9 cellular contexts compared by ENCODE assay signal in the genomic region with DNA sequence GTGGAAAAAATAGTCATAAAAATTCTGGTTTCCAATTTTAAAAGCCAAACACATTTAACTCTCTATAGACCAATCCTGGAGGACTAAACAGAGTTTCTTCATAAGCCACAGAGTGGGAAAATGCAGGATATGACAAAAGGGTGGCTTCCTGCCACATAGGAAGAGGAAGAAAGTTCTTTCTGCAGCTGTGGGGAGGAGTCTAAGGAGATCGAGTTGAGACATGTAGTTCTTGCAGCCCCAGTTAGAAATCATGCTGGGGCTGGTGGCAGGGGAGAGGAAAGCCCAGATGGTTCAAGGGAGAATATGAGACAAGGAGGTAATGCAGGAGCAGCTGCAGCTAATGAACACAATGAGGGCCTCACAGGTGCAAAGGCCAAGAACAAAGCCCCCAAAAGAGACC.
DNase-seq lines count a peak whose midpoint lies in the region; ATAC-seq and TF ChIP-seq lines count a peak whose summit lies in the region.
"Had no signal": no experiment of that assay in that cellular context is flagged by ENCODE, and none has a peak within 500 bp of the region (broad histone marks: within the 10 kb centered on the region; RNA-seq: fewer than 3 reads in every experiment).

No MANE protein-coding gene starts in this region.

- no peak overlapping the region for H3K27ac ChIP-seq in DOHH2 (ENCODE audit: low read depth, low read length)

- no peaks in the 10 kb centered on the region for H3K9me3 ChIP-seq in DOHH2 (ENCODE audit: control insufficient read depth, insufficient read depth, low read length)

- peak; percentile 60 for DNase-seq in LHCN-M2 (ENCODE audit: low read depth)
- no peak for DNase-seq in naive thymus-derived CD8-positive, alpha-beta T cell
- DNase-seq in amniotic stem cell (lab: John Stamatoyannopoulos, UW): no peak
- no peak for DNase-seq in stimulated activated CD4-positive, alpha-beta T cell treated with anti-CD3 and anti-CD28 coated beads, Interleukin-2, amount 100 ng/mL, for 48 hours
- DNase-seq in NCI-H128 (lab: John Stamatoyannopoulos, UW; ENCODE audit: unreplicated experiment): no peak
- DNase-seq: NCI-H774 had no signal

- H3K4me1 Mint-ChIP-seq in activated T-helper 17 cell treated with anti-CD3 and anti-CD28 coated beads, Interleukin-2, amount 50 U/mL, for 72 hours: peaks cover 6% of the 10 kb centered on the region
- H3K4me1 Mint-ChIP-seq in naive thymus-derived CD8-positive, alpha-beta T cell: peaks cover 6 to 12% (median 11%) of the 10 kb centered on the region in 4 donors

- peak overlapping the region; percentile 63 for H3K4me3 Mint-ChIP-seq in activated T-helper 17 cell treated with anti-CD3 and anti-CD28 coated beads, Interleukin-2, amount 50 U/mL, for 72 hours
- peak overlapping the region in 8 of 10 donors; percentile 7 to 64 (median 54) for H3K4me3 Mint-ChIP-seq in naive thymus-derived CD8-positive, alpha-beta T cell

- H3K36me3 ChIP-seq in DOHH2 (ENCODE audit: control insufficient read depth, low read length): no peaks in the 10 kb centered on the region

- H3K9me3 Mint-ChIP-seq in activated T-helper 17 cell treated with anti-CD3 and anti-CD28 coated beads, Interleukin-2, amount 50 U/mL, for 72 hours: no peaks in the 10 kb centered on the region
- H3K9me3 Mint-ChIP-seq in naive thymus-derived CD8-positive, alpha-beta T cell: no peaks in the 10 kb centered on the region

- peak overlapping the region; percentile 75 for H3K27ac Mint-ChIP-seq in activated T-helper 17 cell treated with anti-CD3 and anti-CD28 coated beads, Interleukin-2, amount 50 U/mL, for 72 hours
- H3K27ac Mint-ChIP-seq in naive thymus-derived CD8-positive, alpha-beta T cell: peak overlapping the region in 9 of 10 donors; percentile 0 to 74 (median 33)

- POLR2A ChIA-PET in naive thymus-derived CD8-positive, alpha-beta T cell (lab: Charles Lee): no interaction called here

- no peaks in the 10 kb centered on the region for H3K9me2 ChIP-seq in DOHH2 (replicated peaks; ENCODE audit: control insufficient read depth, low read length)

- no peaks in the 10 kb centered on the region for H3K27me3 ChIP-seq in DOHH2 (ENCODE audit: control insufficient read depth, low read length)

- H3K36me3 Mint-ChIP-seq in activated T-helper 17 cell treated with anti-CD3 and anti-CD28 coated beads, Interleukin-2, amount 50 U/mL, for 72 hours (ENCODE audit: low read depth): no peaks in the 10 kb centered on the region
- no peaks in the 10 kb centered on the region for H3K36me3 Mint-ChIP-seq in naive thymus-derived CD8-positive, alpha-beta T cell

- H3F3A ChIP-seq in DOHH2 (ENCODE audit: control insufficient read depth, insufficient read depth): no peaks in the 10 kb centered on the region

- H4K20me1 ChIP-seq in DOHH2 (ENCODE audit: control insufficient read depth, insufficient read depth, low read depth, low read length): no peaks in the 10 kb centered on the region

- H3K79me2 ChIP-seq in DOHH2 (ENCODE audit: control insufficient read depth, low read length): no peaks in the 10 kb centered on the region

- H3K4me1 ChIP-seq in DOHH2 (ENCODE audit: control insufficient read depth, low read length): peaks cover 11% of the 10 kb centered on the region

- peak overlapping the region; percentile 39 for H3K4me2 ChIP-seq in DOHH2 (ENCODE audit: low read length)

- peaks cover 1% of the 10 kb centered on the region for H3K27me3 Mint-ChIP-seq in activated T-helper 17 cell treated with anti-CD3 and anti-CD28 coated beads, Interleukin-2, amount 50 U/mL, for 72 hours
- peaks cover 0 to 3% (median 2%) of the 10 kb centered on the region in 5 donors for H3K27me3 Mint-ChIP-seq in naive thymus-derived CD8-positive, alpha-beta T cell

- peak; percentile 29 for ATAC-seq in activated T-helper 17 cell treated with anti-CD3 and anti-CD28 coated beads, Interleukin-2, amount 50 U/mL, for 72 hours (replicated peaks)
- ATAC-seq in naive thymus-derived CD8-positive, alpha-beta T cell: no peak
- no peak for ATAC-seq in HG03460 (IDR thresholded peaks at IDR 0.05; ENCODE audit: unreplicated experiment)

- TF ChIP-seq CTCF in DOHH2 (IDR thresholded peaks at IDR 0.05; ENCODE audit: low read depth, low read length, poor library complexity, severe bottlenecking): no peak

- peak overlapping the region; percentile 15 for H3K4me3 ChIP-seq in DOHH2 (ENCODE audit: low read length)
